9 cellular contexts compared by ENCODE assay signal in genomic region chr15:56052389-56053045, GRCh38. TPM values are rescaled to one million over a fixed set of nuclear protein-coding genes. Genes with fewer than 3 reads are reported as not detected.
A peak's percentile ranks its signal among the peaks of the same experiment; 100 is the strongest.
DNase-seq lines count a peak whose midpoint lies in the region; ATAC-seq, FAIRE-seq and TF ChIP-seq lines count a peak whose summit lies in the region.
"Had no signal": no experiment of that assay in that cellular context is flagged by ENCODE, and none has a peak within 500 bp of the region (broad histone marks: within the 10 kb centered on the region; RNA-seq: fewer than 3 reads in every experiment).

No MANE protein-coding gene starts in this region.

- no peak for DNase-seq in Right ventricle myocardium superior
- no peak for DNase-seq in Right ventricle myocardium inferior (ENCODE audit: missing footprints)
- DNase-seq in medulla oblongata (ENCODE audit: extremely low spot score) = peak; percentile 51

- no peak overlapping the region for H3K27ac ChIP-seq in OCI-LY1 (ENCODE audit: low read depth, low read length, poor library complexity, severe bottlenecking)

- no peaks in the 10 kb centered on the region for H3K9me3 ChIP-seq in OCI-LY1 (ENCODE audit: low read length)
- H3K9me3 ChIP-seq: HAP-1 had no signal

- H3K36me3 ChIP-seq in OCI-LY1 (ENCODE audit: insufficient read depth, low read length) = no peaks in the 10 kb centered on the region
- H3K36me3 ChIP-seq: HAP-1 had no signal

- intact Hi-C loops in Right ventricle myocardium superior (cut with DNase I) (loop anchor here (10.0 kb wide), 1 partner anchor 408 kb away; no protein-coding TSS in a partner anchor), Right ventricle myocardium inferior (cut with DNase I) (loop anchor here (5.0 kb wide), 1 partner anchor 60 kb away; the partner anchor contains the start of gene NEDD4)

- H3K9ac ChIP-seq in OCI-LY1 (ENCODE audit: low read length) = no peak overlapping the region

- H3K4me3 ChIP-seq in OCI-LY1 (ENCODE audit: low read depth, low read length, poor library complexity, severe bottlenecking) = no peak overlapping the region
- H3K4me3 ChIP-seq: HAP-1 had no signal

- no peaks in the 10 kb centered on the region for H3K4me1 ChIP-seq in OCI-LY1 (ENCODE audit: insufficient read depth, low read length, severe bottlenecking)
- H3K4me1 ChIP-seq: HAP-1 had no signal

- FAIRE-seq in colon (lab: Jason Lieb, UNC) = peak; percentile 14

- ATAC-seq in Right ventricle myocardium superior (ENCODE audit: poor library complexity) (peak; percentile 46), Right ventricle myocardium inferior (no peak), HG03045 (IDR thresholded peaks at IDR 0.05; ENCODE audit: unreplicated experiment) (peak; percentile 56), GM21576 (IDR thresholded peaks at IDR 0.05; ENCODE audit: unreplicated experiment) (no peak), HG03442 (IDR thresholded peaks at IDR 0.05; ENCODE audit: unreplicated experiment) (no peak)

- no peaks in the 10 kb centered on the region for H3F3A ChIP-seq in OCI-LY1 (ENCODE audit: insufficient read depth, low read length)

- H2AFZ ChIP-seq in OCI-LY1 (ENCODE audit: low read length) = no peak overlapping the region

- H4K20me1 ChIP-seq in OCI-LY1 (ENCODE audit: insufficient read depth, low read length) = no peaks in the 10 kb centered on the region

- H3K27me3 ChIP-seq in OCI-LY1 (ENCODE audit: insufficient read depth, low read length) = no peaks in the 10 kb centered on the region

- H3K9me2 ChIP-seq in OCI-LY1 (ENCODE audit: low read depth, low read length) = no peaks in the 10 kb centered on the region

- H3K4me2 ChIP-seq in OCI-LY1 (ENCODE audit: low read length) = no peak overlapping the region

- no peaks in the 10 kb centered on the region for H3K79me2 ChIP-seq in OCI-LY1 (ENCODE audit: insufficient read depth, low read length)

- peak; percentile 70 for TF ChIP-seq CTCF in OCI-LY1 (IDR thresholded peaks at IDR 0.05; ENCODE audit: low read length)

RNA-seq across cellular contexts. Expression of gene NEDD4, which starts 59.1 kb away (rescaled TPM):
- total RNA-seq in Right ventricle myocardium superior (8.1 TPM), Right ventricle myocardium inferior (9.7 TPM)

Comparison
In these comparisons a context has a peak if more than half of its experiments do, and no peak if none do; other contexts are left out.
1. ATAC-seq: peak in Right ventricle myocardium superior (single experiment) and HG03045 (single experiment); none in Right ventricle myocardium inferior (single experiment), GM21576 (single experiment) and HG03442 (single experiment).